Comparison of ENCODE assay signal across 1 cellular context in genomic region chr2:74424139-74424992, GRCh38.
TF ChIP-seq lines count a peak whose summit lies in the region.

No MANE protein-coding gene starts in this region.

TF ChIP-seq in HepG2, 621 proteins besides CTCF, POLR2A, EP300 and RAD21 (continued from another document and continues in another):
- no peak for TF ChIP-seq ZNF18 (CRISPR knock-in tag; IDR thresholded peaks at IDR 0.05; ENCODE audit: insufficient replicate concordance)
- peak; percentile 4; the same call in 1 of the 2 replicates for TF ChIP-seq IRF2 (CRISPR knock-in tag; IDR thresholded peaks at IDR 0.05)
- TF ChIP-seq RBM22 (optimal IDR thresholded peaks at IDR 0.05; ENCODE audit: low read length), result peak; percentile 89
- 0 out of 2 replicates have a peak, but pooled peaks have one; percentile 12 for TF ChIP-seq ZBTB43 (CRISPR knock-in tag; conservative IDR thresholded peaks at IDR 0.05)
- no peak for TF ChIP-seq ZNF710 (CRISPR knock-in tag; IDR thresholded peaks at IDR 0.05; ENCODE audit: borderline replicate concordance)
- TF ChIP-seq ARID3A (IDR thresholded peaks at IDR 0.05; ENCODE audit: low read depth, low read length), result no peak
- TF ChIP-seq ZNF597 (CRISPR knock-in tag; IDR thresholded peaks at IDR 0.05), result no peak
- no peak for TF ChIP-seq ZNF460 (CRISPR knock-in tag; IDR thresholded peaks at IDR 0.05; ENCODE audit: borderline replicate concordance)
- TF ChIP-seq ZSCAN25 (CRISPR knock-in tag; IDR thresholded peaks at IDR 0.05), result peak; percentile 55; the same call in 1 of the 2 replicates
- TF ChIP-seq RNF2 (conservative IDR thresholded peaks at IDR 0.05; ENCODE audit: low read depth), result no peak
- no peak for TF ChIP-seq IKZF4 (CRISPR knock-in tag; IDR thresholded peaks at IDR 0.05; ENCODE audit: borderline replicate concordance, low read depth, not compliant biosample characterization)
- no peak for TF ChIP-seq RORA (CRISPR knock-in tag; IDR thresholded peaks at IDR 0.05)
- TF ChIP-seq LRRFIP1 (CRISPR knock-in tag; conservative IDR thresholded peaks at IDR 0.05), result no peak
- no peak for TF ChIP-seq TFDP2 (CRISPR knock-in tag; IDR thresholded peaks at IDR 0.05)
- no peak for TF ChIP-seq SRF (IDR thresholded peaks at IDR 0.05; ENCODE audit: low read depth, low read length)
- TF ChIP-seq SRSF9 (IDR thresholded peaks at IDR 0.05; ENCODE audit: borderline replicate concordance, insufficient read depth, low read depth, low read length, poor library complexity, severe bottlenecking), result no peak
- TF ChIP-seq ETV5 (CRISPR knock-in tag; IDR thresholded peaks at IDR 0.05; ENCODE audit: borderline replicate concordance), result no peak
- TF ChIP-seq DNMT3B (CRISPR knock-in tag; conservative IDR thresholded peaks at IDR 0.05), result no peak
- TF ChIP-seq SSRP1 (CRISPR knock-in tag; IDR thresholded peaks at IDR 0.05), result peak; percentile 97
- no peak for TF ChIP-seq ZSCAN22 (CRISPR knock-in tag; IDR thresholded peaks at IDR 0.05)
- no peak for TF ChIP-seq ZBTB21 (CRISPR knock-in tag; IDR thresholded peaks at IDR 0.05)
- TF ChIP-seq MYPOP (CRISPR knock-in tag; IDR thresholded peaks at IDR 0.05), result peak; percentile 54
- no peak; the same call in 1 of the 2 replicates for TF ChIP-seq SRY (CRISPR knock-in tag; IDR thresholded peaks at IDR 0.05)
- TF ChIP-seq ZSCAN12 (CRISPR knock-in tag; IDR thresholded peaks at IDR 0.05), result no peak
- TF ChIP-seq ELF1 (CRISPR knock-in tag; IDR thresholded peaks at IDR 0.05), result no peak
- no peak for TF ChIP-seq FOSL1 (CRISPR knock-in tag; IDR thresholded peaks at IDR 0.05; ENCODE audit: borderline replicate concordance)
- no peak for TF ChIP-seq ZNF546 (CRISPR knock-in tag; conservative IDR thresholded peaks at IDR 0.05)
- TF ChIP-seq ZNF7 (CRISPR knock-in tag; IDR thresholded peaks at IDR 0.05), result no peak
- TF ChIP-seq SAFB2 (CRISPR knock-in tag; IDR thresholded peaks at IDR 0.05; ENCODE audit: borderline replicate concordance, low read depth), result peak; percentile 15; the same call in 1 of the 2 replicates
- TF ChIP-seq MBNL3 (CRISPR knock-in tag; conservative IDR thresholded peaks at IDR 0.05), result no peak
- TF ChIP-seq TSC22D2 (CRISPR knock-in tag; IDR thresholded peaks at IDR 0.05; ENCODE audit: borderline replicate concordance), result no peak
- no peak for TF ChIP-seq ZNF678 (CRISPR knock-in tag; IDR thresholded peaks at IDR 0.05)
- no peak for TF ChIP-seq SMC3 (IDR thresholded peaks at IDR 0.05; ENCODE audit: low read length)
- TF ChIP-seq ZNF766 (CRISPR knock-in tag; IDR thresholded peaks at IDR 0.05; ENCODE audit: borderline replicate concordance), result no peak
- TF ChIP-seq ZNF274 (CRISPR knock-in tag; IDR thresholded peaks at IDR 0.05), result no peak
- TF ChIP-seq HMG20B (CRISPR knock-in tag; conservative IDR thresholded peaks at IDR 0.05), result no peak
- TF ChIP-seq MAF1 (CRISPR knock-in tag; IDR thresholded peaks at IDR 0.05; ENCODE audit: borderline replicate concordance), result no peak
- TF ChIP-seq GFI1 (CRISPR knock-in tag; IDR thresholded peaks at IDR 0.05; ENCODE audit: borderline replicate concordance), result no peak
- no peak for TF ChIP-seq ZNF180 (CRISPR knock-in tag; IDR thresholded peaks at IDR 0.05; ENCODE audit: borderline replicate concordance, low read depth)
- no peak for TF ChIP-seq CEBPB (IDR thresholded peaks at IDR 0.05; ENCODE audit: borderline replicate concordance, low read depth, low read length)
- TF ChIP-seq ZNF263 (CRISPR knock-in tag; IDR thresholded peaks at IDR 0.05), result no peak
- no peak for TF ChIP-seq ZNF83 (CRISPR knock-in tag; IDR thresholded peaks at IDR 0.05; ENCODE audit: borderline replicate concordance)
- TF ChIP-seq SETDB1 (CRISPR knock-in tag; IDR thresholded peaks at IDR 0.05; ENCODE audit: borderline replicate concordance), result 0 out of 2 replicates have a peak, but pooled peaks have one; percentile 52
- no peak for TF ChIP-seq ZNF660 (CRISPR knock-in tag; IDR thresholded peaks at IDR 0.05; ENCODE audit: borderline replicate concordance, low read depth)
- TF ChIP-seq ZNF260 (CRISPR knock-in tag; IDR thresholded peaks at IDR 0.05; ENCODE audit: borderline replicate concordance, low read depth), result no peak
- TF ChIP-seq ZNF484 (CRISPR knock-in tag; IDR thresholded peaks at IDR 0.05; ENCODE audit: borderline replicate concordance, low read depth), result no peak
- TF ChIP-seq DZIP1 (CRISPR knock-in tag; IDR thresholded peaks at IDR 0.05), result no peak
